ENCODE assay signal across 8 cellular contexts in genomic region chr22:17638182-17638431, GRCh38. TPM values are rescaled to one million over a fixed set of nuclear protein-coding genes. Genes with fewer than 3 reads are reported as not detected.
DNase-seq lines count a peak whose midpoint lies in the region; ATAC-seq, FAIRE-seq and TF ChIP-seq lines count a peak whose summit lies in the region.

No MANE protein-coding gene starts in this region.

- H3K18ac ChIP-seq in neuronal stem cell (ENCODE audit: low read length), result peak overlapping the region; percentile 48

- TF ChIP-seq CTCF in AG04449 (IDR thresholded peaks at IDR 0.05; ENCODE audit: insufficient read depth, low read length, missing control alignments) (peak; percentile 3), RWPE1 (conservative IDR thresholded peaks at IDR 0.05; ENCODE audit: low read depth) (no peak), esophagus squamous epithelium (IDR thresholded peaks at IDR 0.05) (peak in 1 of 6 experiments; percentile 17)

- ATAC-seq in HG02970 (IDR thresholded peaks at IDR 0.05; ENCODE audit: low FRiP score, unreplicated experiment), result peak; percentile 1

- no peak for DNase-seq in AG04449 (ENCODE audit: low read depth, low spot score)
- DNase-seq in GM12892 (ENCODE audit: insufficient read length), result peak; percentile 23
- peak; percentile 56 for DNase-seq in RWPE1 (ENCODE audit: low spot score)
- no peak for DNase-seq in esophagus squamous epithelium (lab: John Stamatoyannopoulos, UW)
- DNase-seq in neuronal stem cell (ENCODE audit: low spot score), result no peak
- no peak for DNase-seq in activated gamma-delta T cell (lab: John Stamatoyannopoulos, UW)
- no peak for DNase-seq in OCI-M2 (lab: John Stamatoyannopoulos, UW; ENCODE audit: unreplicated experiment)

- H2BK5ac ChIP-seq in neuronal stem cell (ENCODE audit: low read length), result no peak overlapping the region

- peak overlapping the region; percentile 78 for H3K9ac ChIP-seq in neuronal stem cell (ENCODE audit: low read depth, low read length, poor library complexity)

- peak; percentile 50 for FAIRE-seq in GM12892 (lab: Jason Lieb, UNC)

- WGBS in esophagus squamous epithelium, 2 donors, result 2 to 3% methylated on average over 10 of the region's 10 CpGs
- no CpG with 5 or more reads among the region's 10 CpGs for WGBS in neuronal stem cell (ENCODE audit: extremely low coverage in 2 of 2, insufficient read length in 2 of 2, insufficient replicate concordance in 1 of 2), 2 donors

- H3K36me3 ChIP-seq in esophagus squamous epithelium, result no peaks in the 10 kb centered on the region
- peaks cover 0 to 18% of the 10 kb centered on the region in 2 donors for H3K36me3 ChIP-seq in neuronal stem cell (replicated peaks in 1 of 2; ENCODE audit: control insufficient read depth in 2 of 2, insufficient read depth in 2 of 2, low read length in 2 of 2)

- peak overlapping the region; percentile 100 for H3K23ac ChIP-seq in neuronal stem cell (ENCODE audit: low read depth, low read length, poor library complexity)

- no peak overlapping the region for H4K91ac ChIP-seq in neuronal stem cell (ENCODE audit: low read depth, low read length, poor library complexity)

- H3K79me1 ChIP-seq in neuronal stem cell (ENCODE audit: low read depth, low read length), result peaks cover 3% of the 10 kb centered on the region

- H3K4me2 ChIP-seq in neuronal stem cell (ENCODE audit: insufficient read depth, low read length, poor library complexity, severe bottlenecking), result peak overlapping the region; percentile 84

- H3K4me3 ChIP-seq in AG04449 (ENCODE audit: low read depth, low read length) (peak overlapping the region; percentile 92), esophagus squamous epithelium (peak overlapping the region; percentile 69 to 98 (median 86)), neuronal stem cell (ENCODE audit: low read length in 2 of 2) (peak overlapping the region; percentile 59 to 96)

- no peak overlapping the region for H2BK120ac ChIP-seq in neuronal stem cell (ENCODE audit: low read depth, low read length)

- POLR2A ChIA-PET in AG04449 (lab: Yijun Ruan, JAX) (no interaction called here), RWPE1 (lab: Yijun Ruan, JAX; ENCODE audit: low non-redundant PET) (no interaction called here)

- H2AFZ ChIP-seq in neuronal stem cell (ENCODE audit: low read length), result peak overlapping the region; percentile 93

- H3K4me1 ChIP-seq in esophagus squamous epithelium (peaks cover 11 to 56% (median 12%) of the 10 kb centered on the region in 3 donors), neuronal stem cell (ENCODE audit: control insufficient read depth in 2 of 2, insufficient read depth in 1 of 2, low read depth in 1 of 2, low read length in 2 of 2) (peaks cover 3 to 4% of the 10 kb centered on the region in 2 donors)

- H3K27me3 ChIP-seq in esophagus squamous epithelium, result no peaks in the 10 kb centered on the region
- no peaks in the 10 kb centered on the region for H3K27me3 ChIP-seq in neuronal stem cell (ENCODE audit: control insufficient read depth in 3 of 3, insufficient read depth in 3 of 3, low read depth in 1 of 3, low read length in 3 of 3)

- TF ChIP-seq POLR2A in GM12892 (IDR thresholded peaks at IDR 0.05; ENCODE audit: low read depth, low read length) (no peak), esophagus squamous epithelium (IDR thresholded peaks at IDR 0.05) (no peak)

- no peak overlapping the region for H2BK15ac ChIP-seq in neuronal stem cell (ENCODE audit: low read length)

- H3K4ac ChIP-seq in neuronal stem cell (ENCODE audit: low read length), result no peak overlapping the region

- no peak overlapping the region for H2AK5ac ChIP-seq in neuronal stem cell (ENCODE audit: low read depth, low read length)

- intact Hi-C loops in esophagus squamous epithelium (cut with DNase I), result no loop called here

- H3K14ac ChIP-seq in neuronal stem cell (ENCODE audit: low read length), result no peak overlapping the region

- peak overlapping the region; percentile 99 for H3K27ac ChIP-seq in RWPE1
- peak overlapping the region; percentile 98 to 100 (median 100) for H3K27ac ChIP-seq in esophagus squamous epithelium
- H3K27ac ChIP-seq in neuronal stem cell (replicated peaks; ENCODE audit: low read length), result peak overlapping the region; percentile 71

- CTCF ChIA-PET in AG04449 (lab: Yijun Ruan, JAX), result no interaction called here
- CTCF ChIA-PET in RWPE1 (lab: Yijun Ruan, JAX), result no interaction called here

- no peak overlapping the region for H2BK12ac ChIP-seq in neuronal stem cell (ENCODE audit: low read length)

- no peak overlapping the region for H4K8ac ChIP-seq in neuronal stem cell (ENCODE audit: low read depth, low read length)

- no peaks in the 10 kb centered on the region for H3K9me3 ChIP-seq in esophagus squamous epithelium
- peaks cover 0 to 8% of the 10 kb centered on the region in 2 donors for H3K9me3 ChIP-seq in neuronal stem cell (replicated peaks in 1 of 2; ENCODE audit: control insufficient read depth in 2 of 2, insufficient read depth in 1 of 2, low read depth in 1 of 2, low read length in 2 of 2)

RNA-seq across cellular contexts. Expression of gene BCL2L13, which starts 0.5 kb away (rescaled TPM):
- 24.1 TPM for polyA plus RNA-seq in GM12892 (2012; ENCODE audit: missing spikeins)
- 10 to 100 TPM; 31.7 to 49.2 (median 43.1) TPM for total RNA-seq in esophagus squamous epithelium
- 23.1 TPM for polyA plus RNA-seq in neuronal stem cell (2013, experiment 1 of 2)
- polyA plus RNA-seq in neuronal stem cell (2013, experiment 2 of 2), result 23.5 TPM

RNA-seq across cellular contexts. Expression of gene ATP6V1E1, which starts 9.6 kb away (rescaled TPM):
- 96.7 TPM for polyA plus RNA-seq in GM12892 (2012; ENCODE audit: missing spikeins)
- total RNA-seq in esophagus squamous epithelium, result 100 to 1,000 TPM in 2 of 4 donors, 10 to 100 TPM in 2; 80.9 to 123 (median 99.6) TPM
- polyA plus RNA-seq in neuronal stem cell (2013, experiment 1 of 2), result 79.5 TPM
- polyA plus RNA-seq in neuronal stem cell (2013, experiment 2 of 2), result 78.6 TPM

Comparison
In these comparisons a context has a peak if more than half of its experiments do, and no peak if none do; other contexts are left out.
1. DNase-seq: peak in GM12892 (single experiment) and RWPE1 (single experiment); none in AG04449 (single experiment), esophagus squamous epithelium (single experiment), neuronal stem cell (single experiment), activated gamma-delta T cell (single experiment) and OCI-M2 (single experiment).
2. Peak in every context shown above with its lines, with median percentiles within 50 percentile points of each other: H3K4me3 ChIP-seq and H3K27ac ChIP-seq.